Comparison of ENCODE assay signal across 9 cellular contexts in genomic region chr9:137299938-137300337, GRCh38. TPM values are rescaled to one million over a fixed set of nuclear protein-coding genes. Genes with fewer than 3 reads are reported as not detected.
A peak's percentile ranks its signal among the peaks of the same experiment; 100 is the strongest.
DNase-seq lines count a peak whose midpoint lies in the region; ATAC-seq and TF ChIP-seq lines count a peak whose summit lies in the region.
"Had no signal": no experiment of that assay in that cellular context is flagged by ENCODE, and none has a peak within 500 bp of the region (broad histone marks: within the 10 kb centered on the region; RNA-seq: fewer than 3 reads in every experiment).

No MANE protein-coding gene starts in this region.

- TF ChIP-seq POLR2A in body of pancreas (IDR thresholded peaks at IDR 0.05): no peak
- TF ChIP-seq POLR2A in suprapubic skin (IDR thresholded peaks at IDR 0.05): no peak

- ATAC-seq in body of pancreas (no peak), lower lobe of right lung (no peak)

- H3K4me3 ChIP-seq in body of pancreas: peak overlapping the region in 1 of 2 donors; percentile 43
- peak overlapping the region; percentile 63 for H3K4me3 ChIP-seq in lower lobe of right lung
- peak overlapping the region; percentile 62 for H3K4me3 ChIP-seq in suprapubic skin

- H3K4me1 ChIP-seq in body of pancreas (peaks cover 79% of the 10 kb centered on the region), lower lobe of right lung (peaks cover 59% of the 10 kb centered on the region), suprapubic skin (peaks cover 80% of the 10 kb centered on the region)

- TF ChIP-seq CTCF in body of pancreas (IDR thresholded peaks at IDR 0.05): no peak
- no peak for TF ChIP-seq CTCF in lower lobe of right lung (IDR thresholded peaks at IDR 0.05)
- no peak for TF ChIP-seq CTCF in suprapubic skin (IDR thresholded peaks at IDR 0.05)

- H3K9me3 ChIP-seq in body of pancreas (no peaks in the 10 kb centered on the region), lower lobe of right lung (no peaks in the 10 kb centered on the region), suprapubic skin (no peaks in the 10 kb centered on the region)

- TF ChIP-seq EP300 in suprapubic skin (IDR thresholded peaks at IDR 0.05): no peak

- WGBS in body of pancreas, 2 donors: 9 to 13% methylated on average over 16 of the region's 16 CpGs
- 39% methylated on average over 16 of the region's 16 CpGs for WGBS in suprapubic skin

- H3K36me3 ChIP-seq in body of pancreas (replicated peaks in 1 of 2; ENCODE audit: insufficient read depth in 1 of 2, low read depth in 2 of 2) (no peaks in the 10 kb centered on the region), lower lobe of right lung (no peaks in the 10 kb centered on the region), suprapubic skin (no peaks in the 10 kb centered on the region)

- H3K27ac ChIP-seq in body of pancreas (peak overlapping the region in 3 of 4 donors; percentile 84 to 95 (median 91)), lower lobe of right lung (peak overlapping the region; percentile 77), suprapubic skin (peak overlapping the region; percentile 69)

- DNase-seq in NCI-H510A treated with DMSO at 0.1 percent for 48 hours (lab: John Stamatoyannopoulos, UW): peak; percentile 13
- no peak for DNase-seq in NCI-H510A (lab: John Stamatoyannopoulos, UW)
- peak; percentile 56 to 77 (median 66) for DNase-seq in body of pancreas
- DNase-seq in lower lobe of right lung: no peak
- no peak for DNase-seq in suprapubic skin (ENCODE audit: low spot score in 2 of 2)
- DNase-seq in COLO668 (lab: John Stamatoyannopoulos, UW; ENCODE audit: unreplicated experiment): no peak
- DNase-seq in HUDEP-2 (lab: John Stamatoyannopoulos, UW; ENCODE audit: unreplicated experiment in 76 of 76): no peak
- DNase-seq in DMS79 (lab: John Stamatoyannopoulos, UW): no peak
- DNase-seq: OCI-M1 had no signal

- H3K27me3 ChIP-seq in body of pancreas (no peaks in the 10 kb centered on the region), lower lobe of right lung (ENCODE audit: low read depth) (peaks cover 45% of the 10 kb centered on the region), suprapubic skin (peaks cover 51% of the 10 kb centered on the region)

- intact Hi-C loops in body of pancreas (cut with DNase I): no loop called here
- intact Hi-C loops in lower lobe of right lung (cut with DNase I): no loop called here

RNA-seq across cellular contexts. Expression of gene NRARP, which starts 2.1 kb away (rescaled TPM):
- total RNA-seq in body of pancreas: 10 to 100 TPM; 18.4 to 24.4 TPM
- total RNA-seq in lower lobe of right lung: 6.5 TPM
- 10 to 100 TPM; 25.3 to 69.0 (median 65.5) TPM for total RNA-seq in suprapubic skin

RNA-seq across cellular contexts. Expression of gene TOR4A, which starts 22.4 kb away (rescaled TPM):
- total RNA-seq in body of pancreas: 10 to 100 TPM in 1 of 2 donors, 1 to 10 TPM in 1; 9.9 to 12.2 TPM
- total RNA-seq in lower lobe of right lung: 27.2 TPM
- 1 to 10 TPM; 3.5 to 9.2 (median 4.4) TPM for total RNA-seq in suprapubic skin

RNA-seq across cellular contexts. Expression of gene NELFB, which starts 44.8 kb away (rescaled TPM):
- 10 to 100 TPM; 31.3 to 34.2 TPM for total RNA-seq in body of pancreas
- total RNA-seq in lower lobe of right lung: 44.7 TPM
- 10 to 100 TPM; 45.0 to 54.2 (median 50.9) TPM for total RNA-seq in suprapubic skin

RNA-seq across cellular contexts. Expression of gene STPG3, which starts 48.9 kb away (rescaled TPM):
- not detected for total RNA-seq in body of pancreas
- total RNA-seq in lower lobe of right lung: 0.38 TPM
- 1 to 10 TPM in 1 of 4 donors, not detected in 3; 1.2 TPM for total RNA-seq in suprapubic skin

RNA-seq across cellular contexts. Expression of gene TUBB4B, which starts 58.9 kb away (rescaled TPM):
- total RNA-seq in body of pancreas (100 to 1,000 TPM in 1 of 2 donors, 10 to 100 TPM in 1; 79.1 to 171 TPM), lower lobe of right lung (208 TPM), suprapubic skin (100 to 1,000 TPM; 225 to 708 (median 639) TPM)

Comparison
In these comparisons a context has a peak if more than half of its experiments do, and no peak if none do; other contexts are left out.
1. DNase-seq: peak in NCI-H510A treated with DMSO at 0.1 percent for 48 hours (single experiment) and body of pancreas (4 of 4); none in NCI-H510A (single experiment), lower lobe of right lung (single experiment), suprapubic skin (0 of 2), COLO668 (single experiment), HUDEP-2 (0 of 76) and DMS79 (single experiment).
2. Peak in every context shown above with its lines, with median percentiles within 50 percentile points of each other: H3K27ac ChIP-seq.